ENCODE assay signal across 8 cellular contexts in the genomic region with DNA sequence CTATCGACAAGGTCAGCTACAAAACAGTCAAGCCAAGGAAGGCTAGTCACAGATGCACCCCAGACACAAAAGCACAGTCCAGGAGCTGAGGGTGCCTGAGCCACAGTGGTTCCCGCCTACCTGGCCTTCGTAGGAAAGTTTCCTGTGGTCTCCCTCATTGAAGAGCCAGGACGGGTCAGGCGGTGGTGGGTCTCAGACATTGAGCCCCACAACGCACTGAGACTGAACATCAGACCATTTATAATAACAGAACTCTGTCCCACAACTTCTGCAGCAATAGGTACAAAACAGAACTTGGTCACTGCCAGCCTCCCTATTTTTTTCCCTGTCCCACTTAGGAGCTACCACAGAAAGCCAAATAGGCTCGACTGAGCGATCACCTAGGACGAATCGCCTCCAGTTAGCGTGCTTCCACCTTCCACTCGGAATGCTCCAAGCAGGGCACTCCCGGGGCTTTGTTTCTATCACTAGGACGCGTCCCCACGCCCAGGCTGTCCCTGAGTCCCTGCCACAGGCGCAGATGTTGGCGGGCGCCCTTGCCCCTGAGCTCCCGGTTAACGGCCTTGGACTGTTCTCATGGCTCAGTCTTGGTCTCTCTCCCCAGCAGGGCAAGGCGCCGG. TPM values are rescaled to one million over a fixed set of nuclear protein-coding genes. Genes with fewer than 3 reads are reported as not detected.
DNase-seq lines count a peak whose midpoint lies in the region; ATAC-seq and TF ChIP-seq lines count a peak whose summit lies in the region.

No MANE protein-coding gene starts in this region.

- no peaks in the 10 kb centered on the region for H3K27me3 ChIP-seq in mesenchymal stem cell (ENCODE audit: control insufficient read depth in 1 of 2, insufficient read depth in 1 of 2, low read length in 2 of 2)
- H3K27me3 ChIP-seq in uterus, result no peaks in the 10 kb centered on the region

- no peak overlapping the region for H2AK5ac ChIP-seq in mesenchymal stem cell (ENCODE audit: low read length, severe bottlenecking)

- peak overlapping the region; percentile 66 for H2BK5ac ChIP-seq in mesenchymal stem cell (ENCODE audit: low read depth, low read length, poor library complexity, severe bottlenecking)

- peak overlapping the region; percentile 98 for H4K8ac ChIP-seq in mesenchymal stem cell (ENCODE audit: low read length)

- DNase-seq in GM04503 (ENCODE audit: low read depth), result peak; percentile 0
- peak; percentile 76 for DNase-seq in KG1 (lab: John Stamatoyannopoulos, UW)
- DNase-seq in cardiac fibroblast (ENCODE audit: low read depth in 2 of 2), result no peak
- no peak for DNase-seq in mesenchymal stem cell
- DNase-seq in uterus, result no peak
- no peak for DNase-seq in globus pallidus (ENCODE audit: low spot score)
- DNase-seq in NCI-H1694 treated with DMSO at 0.1 percent for 48 hours (lab: John Stamatoyannopoulos, UW), result no peak

- H3K4ac ChIP-seq in mesenchymal stem cell (ENCODE audit: low read depth in 1 of 2, low read length in 2 of 2), result peak overlapping the region; percentile 91 to 94

- H3K4me3 ChIP-seq in cardiac fibroblast (replicated peaks in 1 of 2; ENCODE audit: low read depth in 2 of 2, low read length in 2 of 2) (peak overlapping the region; percentile 88 to 95), mesenchymal stem cell (ENCODE audit: insufficient read depth in 1 of 2, low read depth in 1 of 2, low read length in 2 of 2) (peak overlapping the region; percentile 85 to 87), uterus (peak overlapping the region; percentile 56 to 60)

- peak overlapping the region; percentile 99 for H2AFZ ChIP-seq in mesenchymal stem cell (ENCODE audit: low read depth, low read length)

- no peak for TF ChIP-seq POLR2A in uterus (IDR thresholded peaks at IDR 0.05)

- H3K36me3 ChIP-seq in mesenchymal stem cell (ENCODE audit: control insufficient read depth in 1 of 2, insufficient read depth in 2 of 2, low read depth in 1 of 2, low read length in 2 of 2) (peaks cover 33 to 36% of the 10 kb centered on the region in 2 experiments), uterus (no peaks in the 10 kb centered on the region)

- peak overlapping the region; percentile 94 to 95 for H3K18ac ChIP-seq in mesenchymal stem cell (ENCODE audit: low read depth in 1 of 2, low read length in 2 of 2)

- peak overlapping the region; percentile 61 for H2BK120ac ChIP-seq in mesenchymal stem cell (ENCODE audit: low read depth, low read length)

- peak overlapping the region in 1 of 2 experiments; percentile 90 for H3K14ac ChIP-seq in mesenchymal stem cell (ENCODE audit: low read length in 2 of 2)

- H3K23ac ChIP-seq in mesenchymal stem cell (ENCODE audit: low read length in 2 of 2), result peak overlapping the region in 1 of 2 experiments; percentile 79

- intact Hi-C loops in uterus (cut with DNase I; ENCODE audit: low total_unique reads), result no loop called here

- peak overlapping the region; percentile 87 for H3K9ac ChIP-seq in mesenchymal stem cell (ENCODE audit: low read length)

- no peak for ATAC-seq in HG03378 (IDR thresholded peaks at IDR 0.05; ENCODE audit: unreplicated experiment)

- H4K91ac ChIP-seq in mesenchymal stem cell (ENCODE audit: low read length), result peak overlapping the region; percentile 92

- no peak overlapping the region for H2BK12ac ChIP-seq in mesenchymal stem cell (ENCODE audit: low read length in 2 of 2)

- H3K27ac ChIP-seq in mesenchymal stem cell (ENCODE audit: low read length, poor library complexity, severe bottlenecking), result peak overlapping the region; percentile 89
- H3K27ac ChIP-seq in uterus, result peak overlapping the region; percentile 41 to 51

- peaks cover 44% of the 10 kb centered on the region for H3K9me3 ChIP-seq in mesenchymal stem cell (ENCODE audit: control insufficient read depth, low read length)
- peaks cover 0 to 15% of the 10 kb centered on the region in 2 donors for H3K9me3 ChIP-seq in uterus

- 13% methylated on average over 23 of the region's 23 CpGs for WGBS in mesenchymal stem cell

- H3K4me2 ChIP-seq in mesenchymal stem cell (ENCODE audit: low read length, poor library complexity, severe bottlenecking), result peak overlapping the region; percentile 88

- peak overlapping the region; percentile 95 for H2BK15ac ChIP-seq in mesenchymal stem cell (ENCODE audit: low read depth, poor library complexity, severe bottlenecking)

- H3K4me1 ChIP-seq in mesenchymal stem cell (ENCODE audit: control insufficient read depth, insufficient read depth, low read depth, low read length) (peaks cover 12% of the 10 kb centered on the region), uterus (no peaks in the 10 kb centered on the region)

- peaks cover 24% of the 10 kb centered on the region for H3K79me1 ChIP-seq in mesenchymal stem cell (replicated peaks; ENCODE audit: low read length, poor library complexity, severe bottlenecking)

- TF ChIP-seq CTCF in cardiac fibroblast (IDR thresholded peaks at IDR 0.05; ENCODE audit: low read depth, low read length) (no peak), uterus (IDR thresholded peaks at IDR 0.05) (no peak)

RNA-seq across cellular contexts. Expression of a gene that starts 0.6 kb away (rescaled TPM):
- polyA plus RNA-seq in mesenchymal stem cell (2013, experiment 1 of 2), result 13.3 TPM
- polyA plus RNA-seq in mesenchymal stem cell (2013, experiment 2 of 2), result 15.5 TPM
- total RNA-seq in uterus, result 10 to 100 TPM in 3 of 4 donors, 1 to 10 TPM in 1; 2.6 to 67.0 (median 43.7) TPM

RNA-seq across cellular contexts. Expression of a gene that starts 45.2 kb away (rescaled TPM):
- 11.4 TPM for polyA plus RNA-seq in mesenchymal stem cell (2013, experiment 1 of 2)
- 12.3 TPM for polyA plus RNA-seq in mesenchymal stem cell (2013, experiment 2 of 2)
- total RNA-seq in uterus, result 10 to 100 TPM; 10.8 to 34.3 (median 29.7) TPM

RNA-seq across cellular contexts. Expression of a gene that starts 50.7 kb away (rescaled TPM):
- 2.2 TPM for polyA plus RNA-seq in mesenchymal stem cell (2013, experiment 1 of 2)
- 1.9 TPM for polyA plus RNA-seq in mesenchymal stem cell (2013, experiment 2 of 2)
- total RNA-seq in uterus, result 10 to 100 TPM in 1 of 4 donors, 1 to 10 TPM in 3; 1.8 to 10.8 (median 8.2) TPM

Comparison
In these comparisons a context has a peak if more than half of its experiments do, and no peak if none do; other contexts are left out.
1. DNase-seq: peak in GM04503 (single experiment) and KG1 (single experiment); none in cardiac fibroblast (0 of 2), mesenchymal stem cell (single experiment), uterus (0 of 2), globus pallidus (single experiment) and NCI-H1694 treated with DMSO at 0.1 percent for 48 hours (single experiment).
2. Peak in every context shown above with its lines, with median percentiles within 50 percentile points of each other: H3K4me3 ChIP-seq.